In genomic region chr14:50038398-50039119, GRCh38 we compare ENCODE assay signal across 7 cellular contexts.
DNase-seq lines count a peak whose midpoint lies in the region; ATAC-seq, FAIRE-seq and TF ChIP-seq lines count a peak whose summit lies in the region.

No MANE protein-coding gene starts in this region.

- DNase-seq in NCI-H446 treated with DMSO at 0.1 percent for 48 hours (lab: John Stamatoyannopoulos, UW): peak; percentile 2
- peak; percentile 50 for DNase-seq in activated naive CD4-positive, alpha-beta T cell treated with anti-CD3 and anti-CD28 coated beads, Interleukin-2, amount 10 ng/mL, durations not matched to agents 7 days and 5 days
- DNase-seq in HepG2 (ENCODE audit: low spot score): peak; percentile 20
- DNase-seq in hepatocyte (ENCODE audit: low spot score): no peak

- CTCF ChIA-PET in activated naive CD4-positive, alpha-beta T cell treated with anti-CD3 and anti-CD28 coated beads, Interleukin-2, amount 10 ng/mL, durations not matched to agents 7 days and 5 days (lab: Charles Lee): interaction anchor here (0.6 to 3.0 kb wide), 25 partner anchors 11 to 188 kb away, joined by 3 to 30 read pairs (median 5); partner anchors contain the start of gene NEMF
- CTCF ChIA-PET in HepG2 (lab: Yijun Ruan, JAX; ENCODE audit: low intra/inter-chr PET ratio, low total read pairs): no interaction called here

- BruUV-seq in HepG2 (replicated peaks; lab: Mats Ljungman, UMichigan): no TSS peak

- intact Hi-C loops in HepG2 (cut with micrococcal nuclease; ENCODE audit: unreplicated experiment): no loop called here

- TF ChIP-seq CTCF in HepG2 (CRISPR knock-in tag; IDR thresholded peaks at IDR 0.05): no peak
- TF ChIP-seq CTCF in hepatocyte (IDR thresholded peaks at IDR 0.05; ENCODE audit: poor library complexity): no peak

- H4K20me1 ChIP-seq in HepG2 (ENCODE audit: insufficient read depth, low read length): no peaks in the 10 kb centered on the region
- H4K20me1 ChIP-seq in hepatocyte (ENCODE audit: insufficient read depth, poor library complexity, severe bottlenecking): no peaks in the 10 kb centered on the region

- H3K36me3 ChIP-seq in HepG2 (replicated peaks in 1 of 2; ENCODE audit: control insufficient read depth in 1 of 2, insufficient read depth in 2 of 2, low read length in 2 of 2) (no peaks in the 10 kb centered on the region; a peak in 1 of 5 replicates), subcutaneous abdominal adipose tissue (ENCODE audit: control insufficient read depth in 5 of 5, insufficient read depth in 5 of 5, low read length in 5 of 5) (no peaks in the 10 kb centered on the region), hepatocyte (replicated peaks; ENCODE audit: insufficient read depth, low read depth) (no peaks in the 10 kb centered on the region)

- WGBS in HepG2 (ENCODE audit: low lambda C conversion rate): 30% methylated on average over 3 of the region's 4 CpGs
- 85% methylated on average over 4 of the region's 4 CpGs for WGBS in hepatocyte (ENCODE audit: low lambda C conversion rate, missing lambda C conversion rate)

- H3K79me2 ChIP-seq in HepG2 (ENCODE audit: insufficient read depth, low read length): no peaks in the 10 kb centered on the region
- no peaks in the 10 kb centered on the region for H3K79me2 ChIP-seq in hepatocyte

- H3K4me3 Mint-ChIP-seq in activated naive CD4-positive, alpha-beta T cell treated with anti-CD3 and anti-CD28 coated beads, Interleukin-2, amount 10 ng/mL, durations not matched to agents 7 days and 5 days: peak overlapping the region; percentile 25

- POLR2A ChIA-PET in HepG2 (lab: Yijun Ruan, JAX): interaction anchor here (0.6 to 1.4 kb wide), 6 partner anchors 21 to 394 kb away, joined by 3 to 5 read pairs (median 4); no protein-coding TSS in a partner anchor

- H3K4me3 ChIP-seq in HepG2 (replicated peaks in 1 of 3; ENCODE audit: insufficient read depth in 1 of 3, low read depth in 2 of 3, low read length in 3 of 3): no peak overlapping the region
- H3K4me3 ChIP-seq in subcutaneous abdominal adipose tissue (ENCODE audit: low read depth in 1 of 5, low read length in 5 of 5): no peak overlapping the region
- no peak overlapping the region for H3K4me3 ChIP-seq in hepatocyte

- TF ChIP-seq RAD21 in HepG2 (CRISPR knock-in tag; IDR thresholded peaks at IDR 0.05): no peak

- peak overlapping the region; percentile 97 for H3K27ac Mint-ChIP-seq in activated naive CD4-positive, alpha-beta T cell treated with anti-CD3 and anti-CD28 coated beads, Interleukin-2, amount 10 ng/mL, durations not matched to agents 7 days and 5 days

- no peaks in the 10 kb centered on the region for H3K27me3 Mint-ChIP-seq in activated naive CD4-positive, alpha-beta T cell treated with anti-CD3 and anti-CD28 coated beads, Interleukin-2, amount 10 ng/mL, durations not matched to agents 7 days and 5 days

- no peaks in the 10 kb centered on the region for H3K9me3 Mint-ChIP-seq in activated naive CD4-positive, alpha-beta T cell treated with anti-CD3 and anti-CD28 coated beads, Interleukin-2, amount 10 ng/mL, durations not matched to agents 7 days and 5 days

- H3K4me1 ChIP-seq in HepG2 (ENCODE audit: insufficient read depth, low read length): peaks cover 42% of the 10 kb centered on the region
- peaks cover 8 to 34% (median 25%) of the 10 kb centered on the region in 5 donors for H3K4me1 ChIP-seq in subcutaneous abdominal adipose tissue (ENCODE audit: control insufficient read depth in 5 of 5, insufficient read depth in 5 of 5, low read length in 5 of 5)
- peaks cover 9% of the 10 kb centered on the region for H3K4me1 ChIP-seq in hepatocyte (ENCODE audit: insufficient read depth)

- H3K4me1 Mint-ChIP-seq in activated naive CD4-positive, alpha-beta T cell treated with anti-CD3 and anti-CD28 coated beads, Interleukin-2, amount 10 ng/mL, durations not matched to agents 7 days and 5 days: peaks cover 73% of the 10 kb centered on the region

- H3K9me3 ChIP-seq in HepG2 (ENCODE audit: low read length) (no peaks in the 10 kb centered on the region), subcutaneous abdominal adipose tissue (ENCODE audit: control insufficient read depth in 5 of 5, low read length in 5 of 5) (no peaks in the 10 kb centered on the region), hepatocyte (ENCODE audit: low read depth) (no peaks in the 10 kb centered on the region)

- H2AFZ ChIP-seq in HepG2 (ENCODE audit: low read length): no peak overlapping the region
- no peak overlapping the region for H2AFZ ChIP-seq in hepatocyte

- no peaks in the 10 kb centered on the region for H3K9me2 ChIP-seq in hepatocyte (replicated peaks; ENCODE audit: insufficient read depth)

- H3K27me3 ChIP-seq in HepG2 (ENCODE audit: control insufficient read depth in 1 of 2, insufficient read depth in 2 of 2, low read length in 2 of 2): no peaks in the 10 kb centered on the region
- H3K27me3 ChIP-seq in subcutaneous abdominal adipose tissue (ENCODE audit: control insufficient read depth in 5 of 5, insufficient read depth in 4 of 5, low read length in 5 of 5): no peaks in the 10 kb centered on the region
- H3K27me3 ChIP-seq in hepatocyte: no peaks in the 10 kb centered on the region

- H3K9ac ChIP-seq in HepG2 (ENCODE audit: insufficient read depth, low read depth, low read length): no peak overlapping the region
- H3K9ac ChIP-seq in subcutaneous abdominal adipose tissue (ENCODE audit: low read length in 5 of 5): peak overlapping the region in 1 of 5 donors; percentile 22

- ATAC-seq in GM18520 (IDR thresholded peaks at IDR 0.05; ENCODE audit: unreplicated experiment): peak; percentile 84
- ATAC-seq in HG02623 (IDR thresholded peaks at IDR 0.05; ENCODE audit: unreplicated experiment): peak; percentile 69
- peak; percentile 61 for ATAC-seq in HepG2

- H3K27ac ChIP-seq in HepG2 (ENCODE audit: extremely low read length, insufficient read depth, low read length) (no peak overlapping the region), subcutaneous abdominal adipose tissue (ENCODE audit: low read depth, low read length) (peak overlapping the region; percentile 42), hepatocyte (no peak overlapping the region)

- H3K36me3 Mint-ChIP-seq in activated naive CD4-positive, alpha-beta T cell treated with anti-CD3 and anti-CD28 coated beads, Interleukin-2, amount 10 ng/mL, durations not matched to agents 7 days and 5 days: peaks cover 48% of the 10 kb centered on the region

- TF ChIP-seq EP300 in HepG2 (IDR thresholded peaks at IDR 0.05; ENCODE audit: low read depth in 2 of 2, low read length in 2 of 2) (no peak), HepG2 (CRISPR knock-in tag; IDR thresholded peaks at IDR 0.05; ENCODE audit: borderline replicate concordance) (no peak)

- peak overlapping the region; percentile 35; the same call in 1 of the 2 replicates for H3K4me2 ChIP-seq in HepG2 (ENCODE audit: low read depth, low read length)
- H3K4me2 ChIP-seq in hepatocyte: no peak overlapping the region

- in situ Hi-C loops in HepG2 (cut with HindIII; ENCODE audit: extremely low pct_ligation_motif_present, low pct_unique_long_range_greater_than_20kb): no loop called here

- no peak for TF ChIP-seq POLR2A in HepG2 (IDR thresholded peaks at IDR 0.05; ENCODE audit: insufficient read depth in 1 of 2, low read depth in 2 of 2, low read length in 2 of 2)

- FAIRE-seq in HepG2 (lab: Jason Lieb, UNC): no peak

TF ChIP-seq in HepG2, 621 proteins besides CTCF, POLR2A, EP300 and RAD21:
- no peak for TF ChIP-seq HOXD1 (CRISPR knock-in tag; IDR thresholded peaks at IDR 0.05)
- TF ChIP-seq ZBTB38 (CRISPR knock-in tag; IDR thresholded peaks at IDR 0.05): no peak
- TF ChIP-seq ZNF124 (CRISPR knock-in tag; IDR thresholded peaks at IDR 0.05): no peak
- TF ChIP-seq MBNL3 (CRISPR knock-in tag; conservative IDR thresholded peaks at IDR 0.05): no peak
- TF ChIP-seq ZKSCAN8 (CRISPR knock-in tag; IDR thresholded peaks at IDR 0.05; ENCODE audit: borderline replicate concordance): no peak
- TF ChIP-seq ATM (IDR thresholded peaks at IDR 0.05; ENCODE audit: borderline replicate concordance): no peak
TF ChIP-seq in HepG2: peak in this region for 0.
